9 cellular contexts compared by ENCODE assay signal in genomic region chr10:43221419-43222293, GRCh38. TPM values are rescaled to one million over a fixed set of nuclear protein-coding genes. Genes with fewer than 3 reads are reported as not detected.
DNase-seq lines count a peak whose midpoint lies in the region; ATAC-seq and TF ChIP-seq lines count a peak whose summit lies in the region.
"Had no signal": no experiment of that assay in that cellular context is flagged by ENCODE, and none has a peak within 500 bp of the region (broad histone marks: within the 10 kb centered on the region; RNA-seq: fewer than 3 reads in every experiment).

No MANE protein-coding gene starts in this region.

- H3K9ac ChIP-seq in BLaER1, result 0 out of 2 replicates have a peak overlapping the region, but pooled peaks have one; percentile 11

- peaks cover 32% of the 10 kb centered on the region for H3K4me1 Mint-ChIP-seq in activated naive CD8-positive, alpha-beta T cell treated with anti-CD3 and anti-CD28 coated beads, Interleukin-2, amount 50 U/mL, for 24 hours

- no peak overlapping the region for H3K4me3 Mint-ChIP-seq in activated naive CD8-positive, alpha-beta T cell treated with anti-CD3 and anti-CD28 coated beads, Interleukin-2, amount 50 U/mL, for 24 hours

- DNase-seq in HFF-Myc (ENCODE audit: extremely low read depth, low read depth), result no peak
- DNase-seq in activated naive CD8-positive, alpha-beta T cell treated with anti-CD3 and anti-CD28 coated beads, Interleukin-2, amount 50 U/mL, for 24 hours, result peak; percentile 1
- DNase-seq in left lobe of liver (ENCODE audit: low spot score), result peak; percentile 12
- no peak for DNase-seq in SKM-1 treated with dmso at 0.1 percent for 144 hours (lab: John Stamatoyannopoulos, UW; ENCODE audit: unreplicated experiment)
- no peak for DNase-seq in D341Med (ENCODE audit: low spot score)

- no peaks in the 10 kb centered on the region for H4K20me1 ChIP-seq in BLaER1

- H3K27ac ChIP-seq in BLaER1, result peak overlapping the region; percentile 39
- H3K27ac ChIP-seq: hepatocyte had no signal

- peaks cover 45% of the 10 kb centered on the region for H3K4me1 ChIP-seq in BLaER1

- no peaks in the 10 kb centered on the region for H3K36me3 Mint-ChIP-seq in activated naive CD8-positive, alpha-beta T cell treated with anti-CD3 and anti-CD28 coated beads, Interleukin-2, amount 50 U/mL, for 24 hours (ENCODE audit: low read depth)

- H3K36me3 ChIP-seq in BLaER1, result no peaks in the 10 kb centered on the region

- H3K9me3 ChIP-seq in BLaER1, result no peaks in the 10 kb centered on the region

- H3K27me3 Mint-ChIP-seq in activated naive CD8-positive, alpha-beta T cell treated with anti-CD3 and anti-CD28 coated beads, Interleukin-2, amount 50 U/mL, for 24 hours, result peaks cover 5% of the 10 kb centered on the region

- ATAC-seq in activated naive CD8-positive, alpha-beta T cell treated with anti-CD3 and anti-CD28 coated beads, Interleukin-2, amount 50 U/mL, for 24 hours, result peak; percentile 5
- ATAC-seq in left lobe of liver, result peak; percentile 33
- ATAC-seq in HG03025 (IDR thresholded peaks at IDR 0.05; ENCODE audit: low FRiP score, unreplicated experiment), result no peak
- ATAC-seq in HG02852 (IDR thresholded peaks at IDR 0.05; ENCODE audit: unreplicated experiment), result no peak

- H3K9me3 Mint-ChIP-seq in activated naive CD8-positive, alpha-beta T cell treated with anti-CD3 and anti-CD28 coated beads, Interleukin-2, amount 50 U/mL, for 24 hours, result no peaks in the 10 kb centered on the region

- peak; percentile 16 for TF ChIP-seq CTCF in HFF-Myc (IDR thresholded peaks at IDR 0.05; ENCODE audit: low read depth, low read length, missing control alignments)

- H3K4me2 ChIP-seq in BLaER1, result peak overlapping the region; percentile 69
- H3K4me2 ChIP-seq: hepatocyte had no signal

- no peak overlapping the region for H3K27ac Mint-ChIP-seq in activated naive CD8-positive, alpha-beta T cell treated with anti-CD3 and anti-CD28 coated beads, Interleukin-2, amount 50 U/mL, for 24 hours

- no peaks in the 10 kb centered on the region for H3K27me3 ChIP-seq in BLaER1

- H3K4me3 ChIP-seq in BLaER1 (no peak overlapping the region), HFF-Myc (replicated peaks; ENCODE audit: low read depth, low read length) (no peak overlapping the region)
- H3K4me3 ChIP-seq: hepatocyte had no signal

RNA-seq across cellular contexts. Expression of gene RASGEF1A, which starts 45.2 kb away (rescaled TPM):
- 0.13 TPM for total RNA-seq in left lobe of liver

Comparison
In these comparisons a context has a peak if more than half of its experiments do, and no peak if none do; other contexts are left out.
1. DNase-seq: peak in activated naive CD8-positive, alpha-beta T cell treated with anti-CD3 and anti-CD28 coated beads, Interleukin-2, amount 50 U/mL, for 24 hours (single experiment) and left lobe of liver (single experiment); none in HFF-Myc (single experiment), SKM-1 treated with dmso at 0.1 percent for 144 hours (single experiment) and D341Med (single experiment).
2. ATAC-seq: peak in activated naive CD8-positive, alpha-beta T cell treated with anti-CD3 and anti-CD28 coated beads, Interleukin-2, amount 50 U/mL, for 24 hours (single experiment) and left lobe of liver (single experiment); none in HG03025 (single experiment) and HG02852 (single experiment).